1 cellular context compared by ENCODE assay signal in genomic region chr9:97966493-97966892, GRCh38.
TF ChIP-seq lines count a peak whose summit lies in the region.

No MANE protein-coding gene starts in this region.

TF ChIP-seq in GM12878, 131 proteins besides CTCF, POLR2A, EP300 and RAD21:
- TF ChIP-seq FOXK2 (IDR thresholded peaks at IDR 0.05) (no peak), CBX3 (IDR thresholded peaks at IDR 0.05; ENCODE audit: borderline replicate concordance, low read depth) (no peak), RB1 (IDR thresholded peaks at IDR 0.05; ENCODE audit: borderline replicate concordance) (no peak), SP1 (IDR thresholded peaks at IDR 0.05; ENCODE audit: low read depth, low read length) (no peak), HDAC6 (IDR thresholded peaks at IDR 0.05; ENCODE audit: unreplicated experiment) (no peak), HCFC1 (IDR thresholded peaks at IDR 0.05; ENCODE audit: low read length) (no peak), MTA3 (IDR thresholded peaks at IDR 0.05; ENCODE audit: borderline replicate concordance, low read length) (no peak), BCLAF1 (IDR thresholded peaks at IDR 0.05) (no peak), RCOR1 (conservative IDR thresholded peaks at IDR 0.05; ENCODE audit: low read depth, low read length) (no peak), SMAD5 (IDR thresholded peaks at IDR 0.05; ENCODE audit: low read depth) (no peak), RUNX3 (IDR thresholded peaks at IDR 0.05; ENCODE audit: low read length) (no peak), SUZ12 (IDR thresholded peaks at IDR 0.05; ENCODE audit: unreplicated experiment) (no peak), HSF1 (IDR thresholded peaks at IDR 0.05; ENCODE audit: low read depth, low read length) (no peak), IRF5 (IDR thresholded peaks at IDR 0.05; ENCODE audit: borderline replicate concordance) (no peak)
